ENCODE assay signal across 8 cellular contexts in genomic region chr9:215631-216155, GRCh38. TPM values are rescaled to one million over a fixed set of nuclear protein-coding genes. Genes with fewer than 3 reads are reported as not detected.
DNase-seq lines count a peak whose midpoint lies in the region; ATAC-seq and TF ChIP-seq lines count a peak whose summit lies in the region.

No MANE protein-coding gene starts in this region.

- H3K27ac ChIP-seq in heart left ventricle (peak overlapping the region in 8 of 12 donors; percentile 20 to 94 (median 64)), breast epithelium (peak overlapping the region; percentile 86 to 93), upper lobe of left lung (peak overlapping the region; percentile 87 to 96 (median 89))

- ATAC-seq in heart left ventricle (no peak), left ventricle myocardium superior (no peak), upper lobe of left lung (ENCODE audit: low FRiP score in 2 of 2) (no peak), GM19351 (IDR thresholded peaks at IDR 0.05; ENCODE audit: unreplicated experiment) (no peak), HG03521 (IDR thresholded peaks at IDR 0.05; ENCODE audit: unreplicated experiment) (no peak)

- H3K4me1 ChIP-seq in heart left ventricle (peaks cover 0 to 68% (median 4%) of the 10 kb centered on the region in 12 donors), breast epithelium (peaks cover 0 to 3% of the 10 kb centered on the region in 2 donors), mononuclear cell (ENCODE audit: insufficient read depth, low read length) (peaks cover 88% of the 10 kb centered on the region), upper lobe of left lung (peaks cover 0 to 38% (median 10%) of the 10 kb centered on the region in 4 donors)

- DNase-seq in heart left ventricle: no peak
- DNase-seq in left ventricle myocardium superior: no peak
- DNase-seq in breast epithelium (ENCODE audit: low spot score in 2 of 2): no peak
- no peak for DNase-seq in upper lobe of left lung
- DNase-seq in activated effector memory CD4-positive, alpha-beta T cell treated with anti-CD3 and anti-CD28 coated beads, Interleukin-2, amount 50 U/mL, for 16 hours: no peak

- no peak for TF ChIP-seq POLR2A in heart left ventricle (IDR thresholded peaks at IDR 0.05)
- TF ChIP-seq POLR2A in breast epithelium (IDR thresholded peaks at IDR 0.05): no peak
- no peak for TF ChIP-seq POLR2A in upper lobe of left lung (IDR thresholded peaks at IDR 0.05)

- intact Hi-C loops in heart left ventricle (cut with DNase I) (no loop called here), left ventricle myocardium superior (cut with micrococcal nuclease) (no loop called here), breast epithelium (cut with DNase I; ENCODE audit: low total_unique reads) (no loop called here)

- peak overlapping the region in 11 of 12 donors; percentile 33 to 74 (median 58) for H3K4me3 ChIP-seq in heart left ventricle
- peak overlapping the region; percentile 55 to 81 (median 79) for H3K4me3 ChIP-seq in breast epithelium
- peak overlapping the region; percentile 87 for H3K4me3 ChIP-seq in mononuclear cell (ENCODE audit: low read length)
- peak overlapping the region in 3 of 4 donors; percentile 60 to 68 (median 66) for H3K4me3 ChIP-seq in upper lobe of left lung

- H3K36me3 ChIP-seq in heart left ventricle (no peaks in the 10 kb centered on the region), breast epithelium (no peaks in the 10 kb centered on the region), upper lobe of left lung (no peaks in the 10 kb centered on the region)

- no peaks in the 10 kb centered on the region for H3K9me3 ChIP-seq in heart left ventricle
- no peaks in the 10 kb centered on the region for H3K9me3 ChIP-seq in breast epithelium
- no peaks in the 10 kb centered on the region for H3K9me3 ChIP-seq in mononuclear cell (ENCODE audit: low read depth, low read length)
- H3K9me3 ChIP-seq in upper lobe of left lung: no peaks in the 10 kb centered on the region

- TF ChIP-seq EP300 in upper lobe of left lung (IDR thresholded peaks at IDR 0.05): no peak

- no peak for TF ChIP-seq CTCF in heart left ventricle (IDR thresholded peaks at IDR 0.05)
- no peak for TF ChIP-seq CTCF in breast epithelium (IDR thresholded peaks at IDR 0.05)
- no peak for TF ChIP-seq CTCF in upper lobe of left lung (IDR thresholded peaks at IDR 0.05)

- peaks cover 0 to 58% (median 26%) of the 10 kb centered on the region in 9 donors for H3K27me3 ChIP-seq in heart left ventricle
- no peaks in the 10 kb centered on the region for H3K27me3 ChIP-seq in breast epithelium
- H3K27me3 ChIP-seq in mononuclear cell (ENCODE audit: insufficient read depth, low read length): no peaks in the 10 kb centered on the region
- H3K27me3 ChIP-seq in upper lobe of left lung: no peaks in the 10 kb centered on the region

- WGBS in heart left ventricle, 4 donors: 64 to 70% (median 66%) methylated on average over 6 of the region's 6 CpGs
- 45 to 61% methylated on average over 6 of the region's 6 CpGs for WGBS in upper lobe of left lung, 2 donors

RNA-seq across cellular contexts. Expression of gene DOCK8, which starts 1.0 kb away (rescaled TPM):
- total RNA-seq in heart left ventricle (10 to 100 TPM in 2 of 9 donors, 1 to 10 TPM in 7; 2.2 to 36.1 (median 3.0) TPM), left ventricle myocardium superior (5.7 TPM), breast epithelium (10 to 100 TPM; 18.4 to 34.1 (median 20.8) TPM), mononuclear cell (80.8 TPM), upper lobe of left lung (100 to 1,000 TPM in 1 of 6 donors, 10 to 100 TPM in 5; 44.7 to 103 (median 74.6) TPM)
- polyA plus RNA-seq in heart left ventricle: 1 to 10 TPM; 1.2 to 1.3 TPM

RNA-seq across cellular contexts. Expression of gene ZNG1A, which starts 36.8 kb away (rescaled TPM):
- total RNA-seq in heart left ventricle (10 to 100 TPM in 8 of 9 donors, 1 to 10 TPM in 1; 8.1 to 27.9 (median 20.6) TPM), left ventricle myocardium superior (11.9 TPM), breast epithelium (10 to 100 TPM; 32.3 to 70.1 (median 36.4) TPM), mononuclear cell (27.4 TPM), upper lobe of left lung (10 to 100 TPM; 18.0 to 47.1 (median 37.0) TPM)
- 10 to 100 TPM; 15.0 to 55.6 TPM for polyA plus RNA-seq in heart left ventricle
